Comparison of ENCODE assay signal across 17 cellular contexts in the genomic region with DNA sequence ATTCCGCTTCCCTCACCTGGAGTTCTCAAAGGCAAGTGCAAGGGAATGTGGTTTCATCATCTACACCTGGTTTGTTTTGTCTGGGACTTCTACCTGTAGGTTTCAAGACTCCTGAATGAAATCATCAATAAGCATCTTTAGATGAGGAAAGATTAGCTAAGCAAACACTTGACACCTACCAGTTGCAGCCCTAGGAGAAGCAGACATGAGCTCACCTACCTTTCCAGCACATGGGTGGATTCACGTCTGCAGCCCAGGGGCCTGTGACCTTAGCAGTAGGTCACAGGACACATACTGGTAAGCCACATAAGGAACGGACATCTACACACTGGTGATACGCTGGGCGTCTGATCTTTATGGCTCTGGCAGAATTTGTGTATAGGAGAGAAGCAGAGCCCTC. TPM values are rescaled to one million over a fixed set of nuclear protein-coding genes. Genes with fewer than 3 reads are reported as not detected.
DNase-seq lines count a peak whose midpoint lies in the region; ATAC-seq and TF ChIP-seq lines count a peak whose summit lies in the region.
"Had no signal": no experiment of that assay in that cellular context is flagged by ENCODE, and none has a peak within 500 bp of the region (broad histone marks: within the 10 kb centered on the region; RNA-seq: fewer than 3 reads in every experiment).

No MANE protein-coding gene starts in this region.

- H3K36me3 ChIP-seq in RWPE2 (ENCODE audit: low read depth) (no peaks in the 10 kb centered on the region), smooth muscle cell (ENCODE audit: low read depth) (no peaks in the 10 kb centered on the region), hepatocyte (replicated peaks; ENCODE audit: insufficient read depth, low read depth) (no peaks in the 10 kb centered on the region)
- H3K36me3 ChIP-seq: BLaER1 treated with 17β-estradiol and CSF1 and Interleukin-3, amounts not matched to agents 10 nM and 100 nM had no signal

- H3K79me2 ChIP-seq in smooth muscle cell (ENCODE audit: low read depth) = no peaks in the 10 kb centered on the region
- no peaks in the 10 kb centered on the region for H3K79me2 ChIP-seq in hepatocyte

- H3K27ac ChIP-seq in RWPE2 (ENCODE audit: poor library complexity, severe bottlenecking) (peak overlapping the region; percentile 59), smooth muscle cell (ENCODE audit: low read depth) (peak overlapping the region; percentile 52), hepatocyte (no peak overlapping the region)
- H3K27ac ChIP-seq: BLaER1 treated with 17β-estradiol and CSF1 and Interleukin-3, amounts not matched to agents 10 nM and 100 nM had no signal

- no peaks in the 10 kb centered on the region for H3K9me2 ChIP-seq in hepatocyte (replicated peaks; ENCODE audit: insufficient read depth)

- TF ChIP-seq CTCF in RWPE2 (IDR thresholded peaks at IDR 0.05; ENCODE audit: poor library complexity, severe bottlenecking) = no peak
- no peak for TF ChIP-seq CTCF in smooth muscle cell (IDR thresholded peaks at IDR 0.05; ENCODE audit: borderline replicate concordance, insufficient read depth, poor library complexity, severe bottlenecking)
- TF ChIP-seq CTCF in hepatocyte (IDR thresholded peaks at IDR 0.05; ENCODE audit: poor library complexity) = no peak

- peak; percentile 15 for DNase-seq in activated CD8-positive, alpha-beta memory T cell treated with anti-CD3 and anti-CD28 coated beads for 24 hours
- DNase-seq in activated CD8-positive, alpha-beta memory T cell treated with anti-CD3 and anti-CD28 coated beads, Interleukin-2, amount 10 ng/mL, durations not matched to agents 7 days and 5 days = no peak
- DNase-seq in RWPE2 (ENCODE audit: low spot score) (no peak), kidney tubule cell (ENCODE audit: low spot score) (peak; percentile 73), smooth muscle cell (lab: John Stamatoyannopoulos, UW; ENCODE audit: unreplicated experiment) (no peak), HEK293T (ENCODE audit: extremely low spot score) (no peak), hepatocyte (ENCODE audit: low spot score) (no peak)
- DNase-seq in activated naive CD4-positive, alpha-beta T cell (lab: John Stamatoyannopoulos, UW) = no peak
- DNase-seq: CD4-positive, CD25-positive, alpha-beta regulatory T cell; DMS79; H7 had no signal

- H4K20me1 ChIP-seq in smooth muscle cell (ENCODE audit: low read depth) (no peaks in the 10 kb centered on the region), hepatocyte (ENCODE audit: insufficient read depth, poor library complexity, severe bottlenecking) (no peaks in the 10 kb centered on the region)
- H4K20me1 ChIP-seq: BLaER1 treated with 17β-estradiol and CSF1 and Interleukin-3, amounts not matched to agents 10 nM and 100 nM had no signal

- no peak overlapping the region for H2AFZ ChIP-seq in smooth muscle cell (ENCODE audit: low read depth)
- H2AFZ ChIP-seq in hepatocyte = no peak overlapping the region
- H2AFZ ChIP-seq: GM23338 had no signal

- no peak overlapping the region for H3K4me3 Mint-ChIP-seq in activated CD8-positive, alpha-beta memory T cell treated with anti-CD3 and anti-CD28 coated beads, Interleukin-2, amount 10 ng/mL, durations not matched to agents 7 days and 5 days
- H3K4me3 Mint-ChIP-seq: CD4-positive, CD25-positive, alpha-beta regulatory T cell; GM23338 had no signal

- H3K27me3 ChIP-seq in RWPE2 (ENCODE audit: insufficient read depth, poor library complexity, severe bottlenecking) (no peaks in the 10 kb centered on the region), smooth muscle cell (ENCODE audit: low read depth) (no peaks in the 10 kb centered on the region), hepatocyte (no peaks in the 10 kb centered on the region)
- H3K27me3 ChIP-seq: BLaER1 treated with 17β-estradiol and CSF1 and Interleukin-3, amounts not matched to agents 10 nM and 100 nM had no signal

- no peaks in the 10 kb centered on the region for H3K4me1 Mint-ChIP-seq in activated CD8-positive, alpha-beta memory T cell treated with anti-CD3 and anti-CD28 coated beads, Interleukin-2, amount 10 ng/mL, durations not matched to agents 7 days and 5 days
- H3K4me1 Mint-ChIP-seq: CD4-positive, CD25-positive, alpha-beta regulatory T cell; GM23338 had no signal

- CTCF ChIA-PET in activated CD8-positive, alpha-beta memory T cell treated with anti-CD3 and anti-CD28 coated beads, Interleukin-2, amount 10 ng/mL, durations not matched to agents 7 days and 5 days (lab: Charles Lee) = no interaction called here
- CTCF ChIA-PET in HEK293T (lab: Yijun Ruan, JAX) = no interaction called here

- POLR2A ChIA-PET in HEK293T (lab: Yijun Ruan, JAX) = no interaction called here

- no peaks in the 10 kb centered on the region for H3F3A ChIP-seq in smooth muscle cell (ENCODE audit: low read depth)

- no peak overlapping the region for H3K9ac ChIP-seq in smooth muscle cell (ENCODE audit: low read depth)
- H3K9ac ChIP-seq: BLaER1 treated with 17β-estradiol and CSF1 and Interleukin-3, amounts not matched to agents 10 nM and 100 nM had no signal

- H3K27me3 Mint-ChIP-seq in activated CD8-positive, alpha-beta memory T cell treated with anti-CD3 and anti-CD28 coated beads, Interleukin-2, amount 10 ng/mL, durations not matched to agents 7 days and 5 days = peaks cover 14% of the 10 kb centered on the region

- no peak for ATAC-seq in activated CD8-positive, alpha-beta memory T cell treated with anti-CD3 and anti-CD28 coated beads, Interleukin-2, amount 10 ng/mL, durations not matched to agents 7 days and 5 days
- ATAC-seq in RWPE2 (ENCODE audit: low read depth) = peak; percentile 45; the same call in 2 of the 3 replicates
- ATAC-seq: GM12878, GM23338, HepG2 had no signal

- no peaks in the 10 kb centered on the region for H3K9me3 Mint-ChIP-seq in activated CD8-positive, alpha-beta memory T cell treated with anti-CD3 and anti-CD28 coated beads, Interleukin-2, amount 10 ng/mL, durations not matched to agents 7 days and 5 days (ENCODE audit: low read depth)

- peaks cover 11% of the 10 kb centered on the region for H3K4me1 ChIP-seq in RWPE2 (ENCODE audit: insufficient read depth, poor library complexity, severe bottlenecking)
- H3K4me1 ChIP-seq in smooth muscle cell (ENCODE audit: low read depth) = no peaks in the 10 kb centered on the region
- no peaks in the 10 kb centered on the region for H3K4me1 ChIP-seq in hepatocyte (ENCODE audit: insufficient read depth)

- H3K9me3 ChIP-seq in RWPE2 (ENCODE audit: severe bottlenecking) (peaks cover 2% of the 10 kb centered on the region), smooth muscle cell (replicated peaks; ENCODE audit: low read depth) (peaks cover 5% of the 10 kb centered on the region), hepatocyte (ENCODE audit: low read depth) (no peaks in the 10 kb centered on the region)

- WGBS in smooth muscle cell (ENCODE audit: low lambda C conversion rate) = 89% methylated on average over 5 of the region's 5 CpGs
- 91% methylated on average over 5 of the region's 5 CpGs for WGBS in hepatocyte (ENCODE audit: low lambda C conversion rate, missing lambda C conversion rate)

- H3K36me3 Mint-ChIP-seq in activated CD8-positive, alpha-beta memory T cell treated with anti-CD3 and anti-CD28 coated beads, Interleukin-2, amount 10 ng/mL, durations not matched to agents 7 days and 5 days = no peaks in the 10 kb centered on the region
- H3K36me3 Mint-ChIP-seq: CD4-positive, CD25-positive, alpha-beta regulatory T cell had no signal

- H3K4me2 ChIP-seq in smooth muscle cell = no peak overlapping the region
- no peak overlapping the region for H3K4me2 ChIP-seq in hepatocyte
- H3K4me2 ChIP-seq: BLaER1 treated with 17β-estradiol and CSF1 and Interleukin-3, amounts not matched to agents 10 nM and 100 nM; GM23338 had no signal

- no peak overlapping the region for H3K4me3 ChIP-seq in RWPE2 (ENCODE audit: severe bottlenecking)
- no peak overlapping the region for H3K4me3 ChIP-seq in smooth muscle cell
- no peak overlapping the region for H3K4me3 ChIP-seq in hepatocyte
- H3K4me3 ChIP-seq: BLaER1 treated with 17β-estradiol and CSF1 and Interleukin-3, amounts not matched to agents 10 nM and 100 nM; GM12878; GM23338 had no signal

- H3K27ac Mint-ChIP-seq in activated CD8-positive, alpha-beta memory T cell treated with anti-CD3 and anti-CD28 coated beads, Interleukin-2, amount 10 ng/mL, durations not matched to agents 7 days and 5 days = no peak overlapping the region
- H3K27ac Mint-ChIP-seq: CD4-positive, CD25-positive, alpha-beta regulatory T cell; GM23338 had no signal

TF ChIP-seq in HEK293T, 16 proteins besides CTCF, POLR2A, EP300 and RAD21:
- TF ChIP-seq, protein P1, sequence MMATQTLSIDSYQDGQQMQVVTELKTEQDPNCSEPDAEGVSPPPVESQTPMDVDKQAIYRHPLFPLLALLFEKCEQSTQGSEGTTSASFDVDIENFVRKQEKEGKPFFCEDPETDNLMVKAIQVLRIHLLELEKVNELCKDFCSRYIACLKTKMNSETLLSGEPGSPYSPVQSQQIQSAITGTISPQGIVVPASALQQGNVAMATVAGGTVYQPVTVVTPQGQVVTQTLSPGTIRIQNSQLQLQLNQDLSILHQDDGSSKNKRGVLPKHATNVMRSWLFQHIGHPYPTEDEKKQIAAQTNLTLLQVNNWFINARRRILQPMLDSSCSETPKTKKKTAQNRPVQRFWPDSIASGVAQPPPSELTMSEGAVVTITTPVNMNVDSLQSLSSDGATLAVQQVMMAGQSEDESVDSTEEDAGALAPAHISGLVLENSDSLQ (IDR thresholded peaks at IDR 0.05) = no peak
- TF ChIP-seq SUZ12 (IDR thresholded peaks at IDR 0.05) = no peak
- TF ChIP-seq TARDBP (IDR thresholded peaks at IDR 0.05) = no peak
- TF ChIP-seq ZNF384 (IDR thresholded peaks at IDR 0.05) = no peak
- TF ChIP-seq FOXM1 (IDR thresholded peaks at IDR 0.05; ENCODE audit: borderline replicate concordance) = no peak
- no peak for TF ChIP-seq CTBP1 (IDR thresholded peaks at IDR 0.05; ENCODE audit: borderline replicate concordance)
- TF ChIP-seq L3MBTL2 (conservative IDR thresholded peaks at IDR 0.05) = no peak
- no peak for TF ChIP-seq ELF4 (IDR thresholded peaks at IDR 0.05)
- TF ChIP-seq HDGF (IDR thresholded peaks at IDR 0.05; ENCODE audit: borderline replicate concordance) = no peak
- no peak for TF ChIP-seq SP1 (IDR thresholded peaks at IDR 0.05)
- no peak for TF ChIP-seq FOXA1 (IDR thresholded peaks at IDR 0.05)
- TF ChIP-seq NFRKB (IDR thresholded peaks at IDR 0.05) = no peak

RNA-seq across cellular contexts. Expression of a gene that starts 26.7 kb away (rescaled TPM):
- not detected for total RNA-seq in activated CD8-positive, alpha-beta memory T cell treated with anti-CD3 and anti-CD28 coated beads, Interleukin-2, amount 10 ng/mL, durations not matched to agents 7 days and 5 days
- total RNA-seq in smooth muscle cell (3.6 and 14.2 TPM in 2 replicates), hepatocyte (2.2 and 2.3 TPM in 2 replicates)
- polyA plus RNA-seq in smooth muscle cell (7.7 and 35.9 TPM in 2 replicates), hepatocyte (7.0 and 8.4 TPM in 2 replicates)
- total RNA-seq: A172; CD4-positive, CD25-positive, alpha-beta regulatory T cell; G401; HepG2 had no signal
- polyA plus RNA-seq: CD4-positive, CD25-positive, alpha-beta regulatory T cell; GM12878 had no signal

Comparison
In these comparisons a context has a peak if more than half of its experiments do, and no peak if none do; other contexts are left out.
1. DNase-seq: peak in activated CD8-positive, alpha-beta memory T cell treated with anti-CD3 and anti-CD28 coated beads for 24 hours (single experiment) and kidney tubule cell (single experiment); none in activated CD8-positive, alpha-beta memory T cell treated with anti-CD3 and anti-CD28 coated beads, Interleukin-2, amount 10 ng/mL, durations not matched to agents 7 days and 5 days (single experiment), RWPE2 (single experiment), smooth muscle cell (single experiment), activated naive CD4-positive, alpha-beta T cell (0 of 4), HEK293T (single experiment) and hepatocyte (single experiment).